Comparison of ENCODE assay signal across 13 cellular contexts in genomic region chr1:208298593-208299233, GRCh38. TPM values are rescaled to one million over a fixed set of nuclear protein-coding genes. Genes with fewer than 3 reads are reported as not detected.
DNase-seq lines count a peak whose midpoint lies in the region; ATAC-seq and TF ChIP-seq lines count a peak whose summit lies in the region.
"Had no signal": no experiment of that assay in that cellular context is flagged by ENCODE, and none has a peak within 500 bp of the region (broad histone marks: within the 10 kb centered on the region; RNA-seq: fewer than 3 reads in every experiment).

No MANE protein-coding gene starts in this region.

- H3K27me3 ChIP-seq in lower lobe of right lung (ENCODE audit: low read depth) = no peaks in the 10 kb centered on the region

- H3K36me3 ChIP-seq in lower lobe of right lung = no peaks in the 10 kb centered on the region

- H3K4me3 ChIP-seq in lower lobe of right lung = no peak overlapping the region

- H3K4me1 ChIP-seq in lower lobe of right lung = peaks cover 12% of the 10 kb centered on the region

- no peaks in the 10 kb centered on the region for H3K9me3 ChIP-seq in lower lobe of right lung

- intact Hi-C loops in lower lobe of right lung (cut with DNase I) = no loop called here

- ATAC-seq in lower lobe of right lung = peak; percentile 50 to 62
- ATAC-seq in HG02588 (IDR thresholded peaks at IDR 0.05; ENCODE audit: unreplicated experiment) = no peak
- no peak for ATAC-seq in HG02759 (IDR thresholded peaks at IDR 0.05; ENCODE audit: unreplicated experiment)

- no peak for TF ChIP-seq CTCF in lower lobe of right lung (IDR thresholded peaks at IDR 0.05)

- DNase-seq in DMS153 treated with DMSO at 0.1 percent for 48 hours (lab: John Stamatoyannopoulos, UW; ENCODE audit: unreplicated experiment) (peak; percentile 85), NCI-H1694 (lab: John Stamatoyannopoulos, UW) (peak; percentile 88), NCI-H748 treated with DMSO at 0.1 percent for 48 hours (lab: John Stamatoyannopoulos, UW) (peak; percentile 53), lower lobe of right lung (peak; percentile 80), NOMO-1 treated with DMSO at 0.1 percent for 48 hours (lab: John Stamatoyannopoulos, UW; ENCODE audit: unreplicated experiment) (no peak)
- DNase-seq in activated T-cell treated with anti-CD3 and anti-CD28 coated beads, Interleukin-2, amount 50 U/mL, for 1 hour = no peak
- DNase-seq: activated B cell treated with CpG ODN at 0.5 μM for 24 hours; activated naive CD8-positive, alpha-beta T cell treated with anti-CD3 and anti-CD28 coated beads, Interleukin-2, amount 10 ng/mL, durations not matched to agents 7 days and 5 days; activated T-cell treated with anti-CD3 and anti-CD28 coated beads for 4 hours; OCI-M1; stimulated activated CD4-positive, alpha-beta T cell treated with anti-CD3 and anti-CD28 coated beads, Interleukin-2, amount 100 ng/mL, for 24 hours had no signal

- H3K27ac ChIP-seq in lower lobe of right lung = peak overlapping the region; percentile 11

RNA-seq across cellular contexts. Expression of gene PLXNA2, which starts 54.5 kb away (rescaled TPM):
- total RNA-seq in lower lobe of right lung = 83.9 TPM

Comparison
In these comparisons a context has a peak if more than half of its experiments do, and no peak if none do; other contexts are left out.
1. DNase-seq: peak in DMS153 treated with DMSO at 0.1 percent for 48 hours (single experiment), NCI-H1694 (single experiment), NCI-H748 treated with DMSO at 0.1 percent for 48 hours (single experiment) and lower lobe of right lung (single experiment); none in NOMO-1 treated with DMSO at 0.1 percent for 48 hours (single experiment) and activated T-cell treated with anti-CD3 and anti-CD28 coated beads, Interleukin-2, amount 50 U/mL, for 1 hour (single experiment).
2. ATAC-seq: peak in lower lobe of right lung (2 of 2); none in HG02588 (single experiment) and HG02759 (single experiment).